ENCODE assay signal across 8 cellular contexts in genomic region chr3:128113817-128114794, GRCh38. TPM values are rescaled to one million over a fixed set of nuclear protein-coding genes. Genes with fewer than 3 reads are reported as not detected.
DNase-seq lines count a peak whose midpoint lies in the region; ATAC-seq and TF ChIP-seq lines count a peak whose summit lies in the region.

No MANE protein-coding gene starts in this region.

- H3K36me3 ChIP-seq in GM06990 (ENCODE audit: control insufficient read depth, insufficient read depth, low read length) (peaks cover 10% of the 10 kb centered on the region), left ventricle myocardium inferior (peaks cover 50% of the 10 kb centered on the region)

- H3K9me3 ChIP-seq in left ventricle myocardium inferior (replicated peaks): no peaks in the 10 kb centered on the region

- DNase-seq in GM06990 (ENCODE audit: extremely low read depth, insufficient read length) (peak; percentile 39), NCI-H2029 treated with DMSO at 0.1 percent for 48 hours (lab: John Stamatoyannopoulos, UW) (peak; percentile 6), left ventricle myocardium inferior (no peak), NCI-H1436 (lab: John Stamatoyannopoulos, UW) (no peak), COLO829 (ENCODE audit: low spot score) (no peak), OCI-M1 (lab: John Stamatoyannopoulos, UW) (no peak)

- H3K27me3 ChIP-seq in GM06990 (replicated peaks; ENCODE audit: control insufficient read depth, insufficient read depth, low read length) (no peaks in the 10 kb centered on the region), left ventricle myocardium inferior (ENCODE audit: low read depth) (no peaks in the 10 kb centered on the region)

- H3K4me1 ChIP-seq in left ventricle myocardium inferior: peaks cover 9% of the 10 kb centered on the region

- H3K4me3 ChIP-seq in GM06990 (replicated peaks; ENCODE audit: low read depth, low read length) (peak overlapping the region; percentile 5), left ventricle myocardium inferior (no peak overlapping the region)

- TF ChIP-seq CTCF in GM06990 (IDR thresholded peaks at IDR 0.05; ENCODE audit: insufficient read depth, low read length, poor library complexity, severe bottlenecking) (no peak), left ventricle myocardium inferior (IDR thresholded peaks at IDR 0.05; ENCODE audit: borderline replicate concordance) (no peak)

- ATAC-seq in GM21390 (IDR thresholded peaks at IDR 0.05; ENCODE audit: unreplicated experiment) (peak; percentile 54), GM21526 (IDR thresholded peaks at IDR 0.05; ENCODE audit: low FRiP score, unreplicated experiment) (no peak)

- H3K27ac ChIP-seq in left ventricle myocardium inferior (replicated peaks): peak overlapping the region; percentile 66

- intact Hi-C loops in left ventricle myocardium inferior (cut with micrococcal nuclease): no loop called here

RNA-seq across cellular contexts. Expression of gene RUVBL1, which starts 9.5 kb away (rescaled TPM):
- 25.3 TPM for total RNA-seq in left ventricle myocardium inferior

RNA-seq across cellular contexts. Expression of gene EEFSEC, which starts 39.2 kb away (rescaled TPM):
- 23.7 TPM for total RNA-seq in left ventricle myocardium inferior

Comparison
In these comparisons a context has a peak if more than half of its experiments do, and no peak if none do; other contexts are left out.
1. DNase-seq: peak in GM06990 (single experiment) and NCI-H2029 treated with DMSO at 0.1 percent for 48 hours (single experiment); none in left ventricle myocardium inferior (single experiment), NCI-H1436 (single experiment), COLO829 (single experiment) and OCI-M1 (single experiment).